ENCODE assay signal across 9 cellular contexts in the genomic region with DNA sequence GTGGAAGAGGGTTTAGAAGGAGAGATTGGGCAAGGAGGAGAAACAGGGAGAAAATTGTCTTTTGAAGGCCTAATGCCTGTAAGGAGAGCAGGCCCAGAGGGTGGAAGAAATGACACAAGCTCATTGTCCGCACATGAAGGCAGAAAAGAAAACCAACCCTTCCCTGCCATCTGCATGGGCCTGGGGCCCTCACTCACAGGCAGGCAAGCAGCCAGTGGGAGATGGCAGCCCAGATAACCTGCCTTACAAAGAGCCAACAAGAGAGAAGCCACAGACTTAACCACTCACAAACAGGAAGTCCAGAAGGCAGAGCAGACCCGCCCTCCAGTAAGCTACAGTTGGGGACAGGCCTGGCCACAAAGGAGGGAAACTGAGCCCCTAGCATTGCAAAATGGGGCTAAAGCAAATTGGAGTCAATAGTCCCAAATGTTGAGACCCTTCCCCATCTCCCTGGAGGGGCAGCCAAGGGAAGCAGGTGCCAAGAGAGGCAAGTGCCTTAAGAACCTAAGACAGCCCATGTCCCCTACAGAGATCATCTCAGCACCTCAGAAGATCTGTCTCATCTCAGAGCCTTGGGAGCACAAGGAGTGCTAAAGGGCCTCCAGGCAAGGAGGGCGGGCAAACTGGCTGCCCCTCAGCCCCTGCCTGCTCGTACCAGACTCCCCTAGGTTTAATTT. TPM values are rescaled to one million over a fixed set of nuclear protein-coding genes. Genes with fewer than 3 reads are reported as not detected.
DNase-seq lines count a peak whose midpoint lies in the region; ATAC-seq and TF ChIP-seq lines count a peak whose summit lies in the region.
"Had no signal": no experiment of that assay in that cellular context is flagged by ENCODE, and none has a peak within 500 bp of the region (broad histone marks: within the 10 kb centered on the region; RNA-seq: fewer than 3 reads in every experiment).

No MANE protein-coding gene starts in this region.

- H3K36me3 Mint-ChIP-seq in activated naive CD4-positive, alpha-beta T cell treated with anti-CD3 and anti-CD28 coated beads, Interleukin-2, amount 50 U/mL, for 72 hours: peaks cover 77 to 81% of the 10 kb centered on the region in 2 donors
- peaks cover 7 to 26% (median 15%) of the 10 kb centered on the region in 3 donors for H3K36me3 Mint-ChIP-seq in naive thymus-derived CD8-positive, alpha-beta T cell

- TF ChIP-seq POLR2A in Peyer's patch (IDR thresholded peaks at IDR 0.05): peak; percentile 23 to 37

- TF ChIP-seq CTCF in GM20000 (IDR thresholded peaks at IDR 0.05; ENCODE audit: extremely low read depth, missing control alignments) (no peak), Peyer's patch (IDR thresholded peaks at IDR 0.05) (no peak)

- H3K9me3 Mint-ChIP-seq in activated naive CD4-positive, alpha-beta T cell treated with anti-CD3 and anti-CD28 coated beads, Interleukin-2, amount 50 U/mL, for 72 hours: no peaks in the 10 kb centered on the region
- H3K9me3 Mint-ChIP-seq in naive thymus-derived CD8-positive, alpha-beta T cell: peaks cover 0 to 2% (median 0%) of the 10 kb centered on the region in 9 donors

- peak overlapping the region; percentile 87 to 97 (median 95) for H3K27ac ChIP-seq in Peyer's patch

- H3K4me1 ChIP-seq in Peyer's patch: peaks cover 0 to 65% (median 35%) of the 10 kb centered on the region in 4 donors
- H3K4me1 ChIP-seq: pancreas had no signal

- no peaks in the 10 kb centered on the region for H3K9me3 ChIP-seq in Peyer's patch
- H3K9me3 ChIP-seq: pancreas had no signal

- H3K36me3 ChIP-seq in Peyer's patch: no peaks in the 10 kb centered on the region
- H3K36me3 ChIP-seq: pancreas had no signal

- H3K27ac Mint-ChIP-seq in activated naive CD4-positive, alpha-beta T cell treated with anti-CD3 and anti-CD28 coated beads, Interleukin-2, amount 50 U/mL, for 72 hours: peak overlapping the region; percentile 100
- H3K27ac Mint-ChIP-seq in naive thymus-derived CD8-positive, alpha-beta T cell: peak overlapping the region; percentile 91 to 99 (median 96)

- no peaks in the 10 kb centered on the region for H3K27me3 Mint-ChIP-seq in naive thymus-derived CD8-positive, alpha-beta T cell

- peak overlapping the region in 2 of 4 donors; percentile 7 to 8 for H3K4me3 ChIP-seq in Peyer's patch
- H3K4me3 ChIP-seq: pancreas had no signal

- H3K4me1 Mint-ChIP-seq in naive thymus-derived CD8-positive, alpha-beta T cell: peaks cover 45 to 72% (median 58%) of the 10 kb centered on the region in 4 donors

- POLR2A ChIA-PET in naive thymus-derived CD8-positive, alpha-beta T cell (lab: Charles Lee): interaction anchor here (0.5 to 27.5 kb wide), 12 partner anchors 3 to 1740 kb away, joined by 3 to 1631 read pairs (median 6); a partner anchor contains a TSS

- H3K4me3 Mint-ChIP-seq in naive thymus-derived CD8-positive, alpha-beta T cell: peak overlapping the region; percentile 82 to 100 (median 96)

- peak; percentile 59 for DNase-seq in GM20000 (ENCODE audit: low spot score)
- peak; percentile 50 to 92 (median 91) for DNase-seq in Peyer's patch
- peak in 1 of 2 donors; percentile 87 for DNase-seq in activated naive CD4-positive, alpha-beta T cell treated with anti-CD3 and anti-CD28 coated beads, Interleukin-2, amount 50 U/mL, for 72 hours (ENCODE audit: low spot score in 2 of 2)
- DNase-seq in naive thymus-derived CD8-positive, alpha-beta T cell: peak in 9 of 10 donors; percentile 57 to 87 (median 70)
- DNase-seq in kidney tubule cell (ENCODE audit: low spot score): no peak
- DNase-seq in left lobe of liver (ENCODE audit: low spot score): no peak
- no peak for DNase-seq in cortex of kidney (lab: John Stamatoyannopoulos, UW)

- ATAC-seq in activated naive CD4-positive, alpha-beta T cell treated with anti-CD3 and anti-CD28 coated beads, Interleukin-2, amount 50 U/mL, for 72 hours: peak; percentile 16 to 30
- peak; percentile 35 to 45 for ATAC-seq in naive thymus-derived CD8-positive, alpha-beta T cell
- ATAC-seq in GM19463 (IDR thresholded peaks at IDR 0.05; ENCODE audit: unreplicated experiment) (no peak), left lobe of liver (no peak)
- ATAC-seq: pancreas had no signal

- H3K27me3 ChIP-seq in Peyer's patch: no peaks in the 10 kb centered on the region
- H3K27me3 ChIP-seq: pancreas had no signal

RNA-seq across cellular contexts. Expression of a gene that starts 7.3 kb away (rescaled TPM):
- total RNA-seq in Peyer's patch (10 to 100 TPM in 2 of 4 donors, 1 to 10 TPM in 2; 9.1 to 11.9 (median 10.4) TPM), left lobe of liver (6.5 TPM)
- total RNA-seq in activated naive CD4-positive, alpha-beta T cell treated with anti-CD3 and anti-CD28 coated beads, Interleukin-2, amount 50 U/mL, for 72 hours: 100 to 1,000 TPM in 1 of 2 donors, 10 to 100 TPM in 1; 19.2 to 123 TPM
- total RNA-seq in naive thymus-derived CD8-positive, alpha-beta T cell: 10 to 100 TPM; 15.2 to 15.4 TPM
- polyA plus RNA-seq in naive thymus-derived CD8-positive, alpha-beta T cell: 1 to 10 TPM in 2 of 3 donors, under 1 TPM in 1; 0.43 to 1.9 (median 1.5) TPM

RNA-seq across cellular contexts. Expression of a gene that starts 16.1 kb away (rescaled TPM):
- total RNA-seq in Peyer's patch (10 to 100 TPM; 31.9 to 56.1 (median 47.9) TPM), left lobe of liver (40.0 TPM)
- total RNA-seq in activated naive CD4-positive, alpha-beta T cell treated with anti-CD3 and anti-CD28 coated beads, Interleukin-2, amount 50 U/mL, for 72 hours: 100 to 1,000 TPM; 105 to 141 TPM
- total RNA-seq in naive thymus-derived CD8-positive, alpha-beta T cell: 10 to 100 TPM; 58.2 to 65.9 TPM
- 10 to 100 TPM; 63.7 to 97.4 (median 76.1) TPM for polyA plus RNA-seq in naive thymus-derived CD8-positive, alpha-beta T cell

RNA-seq across cellular contexts. Expression of a gene that starts 55.2 kb away (rescaled TPM):
- 1 to 10 TPM in 1 of 4 donors, not detected in 3; 1.7 TPM for total RNA-seq in Peyer's patch
- not detected for total RNA-seq in activated naive CD4-positive, alpha-beta T cell treated with anti-CD3 and anti-CD28 coated beads, Interleukin-2, amount 50 U/mL, for 72 hours
- total RNA-seq in naive thymus-derived CD8-positive, alpha-beta T cell: not detected
- not detected for polyA plus RNA-seq in naive thymus-derived CD8-positive, alpha-beta T cell
- 0.43 TPM for total RNA-seq in left lobe of liver

Comparison
In these comparisons a context has a peak if more than half of its experiments do, and no peak if none do; other contexts are left out.
1. DNase-seq: peak in GM20000 (single experiment), Peyer's patch (3 of 3) and naive thymus-derived CD8-positive, alpha-beta T cell (9 of 10); none in kidney tubule cell (single experiment), left lobe of liver (single experiment) and cortex of kidney (single experiment).
2. ATAC-seq: peak in activated naive CD4-positive, alpha-beta T cell treated with anti-CD3 and anti-CD28 coated beads, Interleukin-2, amount 50 U/mL, for 72 hours (2 of 2) and naive thymus-derived CD8-positive, alpha-beta T cell (2 of 2); none in GM19463 (single experiment) and left lobe of liver (single experiment).